ENCODE assay signal across 19 cellular contexts in the genomic region with DNA sequence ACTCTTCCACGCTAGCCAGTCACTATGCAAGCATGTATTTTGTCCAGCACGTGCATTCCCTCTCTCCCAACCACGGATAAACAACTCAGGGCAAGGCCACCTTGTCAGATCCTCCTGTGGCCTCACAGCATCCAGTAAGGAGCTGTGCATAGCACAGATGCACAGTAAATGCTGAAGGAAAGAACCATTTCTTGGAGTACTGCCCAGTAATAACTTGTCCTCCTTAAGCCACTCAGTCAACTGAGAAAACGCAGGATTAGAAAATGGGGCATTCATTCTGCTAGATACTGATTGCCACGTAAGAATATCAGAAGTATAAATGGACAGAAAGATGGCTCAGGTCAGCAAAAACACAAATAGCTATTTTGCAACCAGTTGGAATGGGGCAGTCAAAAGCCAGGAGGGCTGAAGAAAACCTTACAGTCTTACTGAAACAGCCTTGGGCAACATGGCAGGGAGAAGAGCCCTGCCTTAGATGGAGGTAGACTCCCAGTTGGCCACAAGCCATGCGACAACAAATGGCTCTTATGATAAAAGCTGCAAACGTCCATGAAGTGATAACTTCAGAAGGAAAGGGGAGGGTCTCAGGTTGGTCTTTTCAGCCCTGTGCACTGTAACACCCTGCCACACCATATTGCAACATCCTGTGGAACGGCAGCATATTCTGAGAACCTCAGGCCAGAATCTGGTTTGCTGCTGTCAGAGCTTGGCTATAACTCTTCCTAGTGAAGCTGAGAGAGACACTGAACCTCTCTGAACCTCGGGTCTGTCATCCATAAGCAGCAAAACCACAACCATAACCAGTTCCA. TPM values are rescaled to one million over a fixed set of nuclear protein-coding genes. Genes with fewer than 3 reads are reported as not detected.
DNase-seq lines count a peak whose midpoint lies in the region; ATAC-seq, FAIRE-seq and TF ChIP-seq lines count a peak whose summit lies in the region.
"Had no signal": no experiment of that assay in that cellular context is flagged by ENCODE, and none has a peak within 500 bp of the region (broad histone marks: within the 10 kb centered on the region; RNA-seq: fewer than 3 reads in every experiment).

No MANE protein-coding gene starts in this region.

- peak overlapping the region; percentile 32 for H2BK20ac ChIP-seq in IMR-90 (ENCODE audit: low read depth, low read length)

- peak overlapping the region; percentile 40; the same call in 1 of the 2 replicates for H3K27ac ChIP-seq in ACC112 (ENCODE audit: low read depth, low read length)
- H3K27ac ChIP-seq in IMR-90 (ENCODE audit: insufficient read depth, low read length), result peak overlapping the region; percentile 99; the same call in 1 of the 2 replicates
- no peak overlapping the region for H3K27ac ChIP-seq in astrocyte (ENCODE audit: low read depth, low read length)
- no peak overlapping the region for H3K27ac ChIP-seq in osteoblast (ENCODE audit: low read depth, low read length)
- no peak overlapping the region for H3K27ac ChIP-seq in SK-N-SH (ENCODE audit: low read depth in 2 of 2, low read length in 1 of 2)
- H3K27ac ChIP-seq: esophagus muscularis mucosa, HL-60 had no signal

- H3K4me3 Mint-ChIP-seq in astrocyte (ENCODE audit: unreplicated experiment), result no peak overlapping the region
- H3K4me3 Mint-ChIP-seq: activated B cell treated with CpG ODN at 0.5 μM for 24 hours; dendritic cell treated with granulocyte-macrophage colony-stimulating factor and Interleukin-4, amounts not matched to agents 40 ng/mL and 50 ng/mL, for 4 days had no signal

- 0 out of 2 replicates have a peak overlapping the region, but pooled peaks have one; percentile 3 for H3K4me2 ChIP-seq in IMR-90 (ENCODE audit: low read depth, low read length)
- no peak overlapping the region for H3K4me2 ChIP-seq in astrocyte (ENCODE audit: low read length)
- no peak overlapping the region for H3K4me2 ChIP-seq in osteoblast (ENCODE audit: insufficient read depth, low read length)
- no peak overlapping the region for H3K4me2 ChIP-seq in SK-N-SH

- H2BK15ac ChIP-seq in IMR-90 (ENCODE audit: low read depth, low read length), result peak overlapping the region; percentile 81; the same call in 2 of the 3 replicates

- POLR2A ChIA-PET in IMR-90 (lab: Charles Lee; ENCODE audit: unreplicated experiment), result no interaction called here
- POLR2A ChIA-PET in SK-N-SH (lab: Yijun Ruan, JAX), result no interaction called here

- dilution Hi-C loops in IMR-90 (cut with HindIII; ENCODE audit: low sequenced_read_pairs, unreplicated experiment), result no loop called here

- peak overlapping the region; percentile 74 for H2BK120ac ChIP-seq in IMR-90 (ENCODE audit: low read depth, low read length)

- no peaks in the 10 kb centered on the region for H3F3A ChIP-seq in SK-N-SH (replicated peaks; ENCODE audit: insufficient read depth)

- no peak overlapping the region for H3K27ac Mint-ChIP-seq in astrocyte (ENCODE audit: unreplicated experiment)
- H3K27ac Mint-ChIP-seq: activated B cell treated with CpG ODN at 0.5 μM for 24 hours; dendritic cell treated with granulocyte-macrophage colony-stimulating factor and Interleukin-4, amounts not matched to agents 40 ng/mL and 50 ng/mL, for 4 days had no signal

- DNase-seq in IMR-90 (peak; percentile 73), astrocyte (ENCODE audit: low read depth) (peak; percentile 74), foreskin fibroblast (peak; percentile 65 to 80), mucosa of gallbladder (ENCODE audit: low spot score) (no peak), NCI-H1694 treated with DMSO at 0.1 percent for 48 hours (lab: John Stamatoyannopoulos, UW) (no peak), osteoblast (ENCODE audit: insufficient read length, low spot score, missing footprints) (no peak), SK-N-SH (no peak)
- DNase-seq: activated B cell treated with CpG ODN at 0.5 μM for 24 hours; activated gamma-delta T cell treated with Interleukin-2 at 50 U/mL for 16 hours; left colon; NCI-H187 treated with DMSO at 0.1 percent for 48 hours; NCI-H524; stimulated activated naive CD4-positive, alpha-beta T cell treated with Interleukin-2 at 50 U/mL for 16 hours had no signal

- no peak for FAIRE-seq in astrocyte (lab: Jason Lieb, UNC)

- peak overlapping the region; percentile 50 for H4K5ac ChIP-seq in IMR-90 (ENCODE audit: low read depth, low read length)

- H3K9me2 ChIP-seq in SK-N-SH, result no peaks in the 10 kb centered on the region

- 70% methylated on average over 2 of the region's 9 CpGs; no CpG with 5 or more reads in 1 of the 2 experiments for WGBS in IMR-90 (ENCODE audit: extremely low coverage in 2 of 2, insufficient read length in 1 of 2), 2 experiments
- WGBS in SK-N-SH (ENCODE audit: low lambda C conversion rate), result 78% methylated on average over 9 of the region's 9 CpGs

- H4K91ac ChIP-seq in IMR-90 (ENCODE audit: insufficient read depth, low read depth, low read length), result peak overlapping the region; percentile 71

- H3K56ac ChIP-seq in IMR-90 (ENCODE audit: extremely low read depth, insufficient read depth, low read length), result no peak overlapping the region

- peak overlapping the region in 1 of 2 experiments; percentile 61; a peak in 3 of 4 replicates for H4K8ac ChIP-seq in IMR-90 (ENCODE audit: low read depth in 2 of 2, low read length in 2 of 2)

- H3K36me3 ChIP-seq in ACC112 (ENCODE audit: insufficient read depth, low read length) (no peaks in the 10 kb centered on the region), IMR-90 (ENCODE audit: control insufficient read depth, insufficient read depth, low read length) (no peaks in the 10 kb centered on the region), astrocyte (ENCODE audit: insufficient read depth, low read length) (no peaks in the 10 kb centered on the region), osteoblast (ENCODE audit: insufficient read depth, low read length) (no peaks in the 10 kb centered on the region), SK-N-SH (replicated peaks in 1 of 2; ENCODE audit: control insufficient read depth in 1 of 2, insufficient read depth in 2 of 2, low read length in 1 of 2) (no peaks in the 10 kb centered on the region)
- H3K36me3 ChIP-seq: esophagus muscularis mucosa had no signal

- H3K9me1 ChIP-seq in IMR-90 (ENCODE audit: insufficient read depth, low read length), result peaks cover 20% of the 10 kb centered on the region

- peaks cover 7% of the 10 kb centered on the region for H3K9me3 Mint-ChIP-seq in astrocyte (ENCODE audit: unreplicated experiment)
- H3K9me3 Mint-ChIP-seq: activated B cell treated with CpG ODN at 0.5 μM for 24 hours; dendritic cell treated with granulocyte-macrophage colony-stimulating factor and Interleukin-4, amounts not matched to agents 40 ng/mL and 50 ng/mL, for 4 days had no signal

- ATAC-seq in IMR-90 (ENCODE audit: low read depth), result peak; percentile 53
- ATAC-seq: left colon had no signal

- peaks cover 3% of the 10 kb centered on the region for H3K27me3 Mint-ChIP-seq in astrocyte (ENCODE audit: low read depth, unreplicated experiment)

- CTCF ChIA-PET in IMR-90 (lab: Yijun Ruan, JAX), result interaction anchor here (0.5 to 2.1 kb wide), 2 partner anchors 13 to 26 kb away, joined by 3 to 9 read pairs; no protein-coding TSS in a partner anchor
- CTCF ChIA-PET in SK-N-SH (lab: Yijun Ruan, JAX), result interaction anchor here (0.7 to 1.3 kb wide), 3 partner anchors 39 to 53 kb away, joined by 3 to 4 read pairs (median 3); no protein-coding TSS in a partner anchor

- TF ChIP-seq EP300 in SK-N-SH (IDR thresholded peaks at IDR 0.05; ENCODE audit: borderline replicate concordance in 1 of 2, low read depth in 1 of 2, low read length in 1 of 2), result no peak

- TF ChIP-seq CTCF in IMR-90 (conservative IDR thresholded peaks at IDR 0.05; ENCODE audit: low read depth, low read length), result no peak
- no peak for TF ChIP-seq CTCF in astrocyte (IDR thresholded peaks at IDR 0.05; ENCODE audit: insufficient read depth, low read depth, low read length)
- TF ChIP-seq CTCF in foreskin fibroblast (IDR thresholded peaks at IDR 0.05; ENCODE audit: low read depth, low read length), result no peak
- TF ChIP-seq CTCF in osteoblast (IDR thresholded peaks at IDR 0.05; ENCODE audit: extremely low read depth, low read depth, low read length), result no peak
- TF ChIP-seq CTCF in SK-N-SH (IDR thresholded peaks at IDR 0.05), result no peak

- peaks cover 0 to 14% of the 10 kb centered on the region in 2 experiments; a peak in 3 of 4 replicates for H3K79me1 ChIP-seq in IMR-90 (ENCODE audit: low read depth in 1 of 2, low read length in 2 of 2)

- H2AK9ac ChIP-seq in IMR-90 (replicated peaks; ENCODE audit: low read depth, low read length, poor library complexity), result peak overlapping the region; percentile 67

- no peak for TF ChIP-seq POLR2A in IMR-90 (IDR thresholded peaks at IDR 0.05; ENCODE audit: low read depth, low read length)

- in situ Hi-C loops in IMR-90 (cut with MboI; ENCODE audit: low sequenced_read_pairs), result no loop called here

- H3K18ac ChIP-seq in IMR-90 (ENCODE audit: low read depth, low read length), result peak overlapping the region; percentile 75

- TF ChIP-seq RAD21 in IMR-90 (IDR thresholded peaks at IDR 0.05; ENCODE audit: low read length) (no peak), SK-N-SH (IDR thresholded peaks at IDR 0.05; ENCODE audit: low read length) (no peak)

- peak overlapping the region; percentile 66 for H2BK5ac ChIP-seq in IMR-90 (ENCODE audit: low read depth, low read length, poor library complexity, severe bottlenecking)

- peaks cover 5% of the 10 kb centered on the region for H3K4me1 Mint-ChIP-seq in astrocyte (ENCODE audit: low read depth, unreplicated experiment)
- H3K4me1 Mint-ChIP-seq: activated B cell treated with CpG ODN at 0.5 μM for 24 hours had no signal

- peak overlapping the region; percentile 55 for H2AK5ac ChIP-seq in IMR-90 (ENCODE audit: low read depth, low read length)

- H4K20me1 ChIP-seq in IMR-90 (ENCODE audit: insufficient read depth, low read length) (no peaks in the 10 kb centered on the region; the same call in 1 of the 2 replicates), astrocyte (ENCODE audit: insufficient read depth, low read length) (peaks cover 14% of the 10 kb centered on the region), osteoblast (ENCODE audit: insufficient read depth, low read length) (peaks cover 2% of the 10 kb centered on the region), SK-N-SH (ENCODE audit: insufficient read depth) (no peaks in the 10 kb centered on the region)

- H3K27me3 ChIP-seq in ACC112 (ENCODE audit: insufficient read depth, low read length) (no peaks in the 10 kb centered on the region), IMR-90 (ENCODE audit: control insufficient read depth, insufficient read depth, low read length) (no peaks in the 10 kb centered on the region), astrocyte (ENCODE audit: insufficient read depth, low read length) (no peaks in the 10 kb centered on the region), osteoblast (ENCODE audit: insufficient read depth, low read length) (no peaks in the 10 kb centered on the region), SK-N-SH (ENCODE audit: insufficient read depth) (no peaks in the 10 kb centered on the region)
- H3K27me3 ChIP-seq: esophagus muscularis mucosa had no signal

- H3K9ac ChIP-seq in IMR-90 (ENCODE audit: low read depth, low read length) (no peak overlapping the region), astrocyte (ENCODE audit: low read length) (no peak overlapping the region), SK-N-SH (no peak overlapping the region)

- intact Hi-C loops in IMR-90 (cut with micrococcal nuclease), result no loop called here

- no peaks in the 10 kb centered on the region for H3K79me2 ChIP-seq in ACC112 (ENCODE audit: control insufficient read depth, insufficient read depth, low read length, unreplicated experiment)
- H3K79me2 ChIP-seq in astrocyte (ENCODE audit: insufficient read depth, low read length), result no peaks in the 10 kb centered on the region
- no peaks in the 10 kb centered on the region for H3K79me2 ChIP-seq in osteoblast (ENCODE audit: insufficient read depth, low read length)
- no peaks in the 10 kb centered on the region for H3K79me2 ChIP-seq in SK-N-SH (ENCODE audit: insufficient read depth)

- no peak overlapping the region for H3K4me3 ChIP-seq in ACC112 (ENCODE audit: low read depth, low read length)
- H3K4me3 ChIP-seq in IMR-90 (ENCODE audit: insufficient read depth, low read depth, low read length), result no peak overlapping the region
- H3K4me3 ChIP-seq in astrocyte (ENCODE audit: insufficient read depth, low read depth, low read length), result no peak overlapping the region
- no peak overlapping the region for H3K4me3 ChIP-seq in foreskin fibroblast (ENCODE audit: low read depth in 1 of 2, low read length in 2 of 2)
- H3K4me3 ChIP-seq in osteoblast (ENCODE audit: insufficient read depth, low read length), result no peak overlapping the region
- no peak overlapping the region for H3K4me3 ChIP-seq in SK-N-SH (ENCODE audit: low read depth in 2 of 2, low read length in 1 of 2)
- H3K4me3 ChIP-seq: esophagus muscularis mucosa had no signal

- H3K4ac ChIP-seq in IMR-90 (ENCODE audit: low read depth, low read length), result peak overlapping the region; percentile 79

- H2AFZ ChIP-seq in ACC112 (ENCODE audit: low read length, unreplicated experiment), result no peak overlapping the region
- no peak overlapping the region for H2AFZ ChIP-seq in IMR-90 (replicated peaks; ENCODE audit: low read length, poor library complexity)
- H2AFZ ChIP-seq in astrocyte (ENCODE audit: low read depth, low read length), result no peak overlapping the region
- no peak overlapping the region for H2AFZ ChIP-seq in osteoblast (ENCODE audit: low read length)
- no peak overlapping the region for H2AFZ ChIP-seq in SK-N-SH (ENCODE audit: low read depth)

- H3K14ac ChIP-seq in IMR-90 (replicated peaks; ENCODE audit: low read depth, low read length), result peak overlapping the region; percentile 71

- H3K9me3 ChIP-seq in IMR-90 (ENCODE audit: control insufficient read depth, insufficient read depth, low read length) (peaks cover 3% of the 10 kb centered on the region; the same call in 1 of the 2 replicates), astrocyte (ENCODE audit: insufficient read depth, low read depth, low read length) (no peaks in the 10 kb centered on the region), osteoblast (ENCODE audit: low read depth, low read length) (no peaks in the 10 kb centered on the region), SK-N-SH (no peaks in the 10 kb centered on the region)
- H3K9me3 ChIP-seq: esophagus muscularis mucosa had no signal

- H3K23ac ChIP-seq in IMR-90 (ENCODE audit: low read depth, low read length), result peak overlapping the region; percentile 6; the same call in 1 of the 2 replicates

- peaks cover 11% of the 10 kb centered on the region for H3K4me1 ChIP-seq in ACC112 (ENCODE audit: control insufficient read depth, insufficient read depth, low read length, unreplicated experiment)
- H3K4me1 ChIP-seq in IMR-90 (ENCODE audit: control insufficient read depth, insufficient read depth, low read length), result peaks cover 19% of the 10 kb centered on the region
- H3K4me1 ChIP-seq in astrocyte (ENCODE audit: insufficient read depth, low read length), result peaks cover 3% of the 10 kb centered on the region
- H3K4me1 ChIP-seq in osteoblast (ENCODE audit: insufficient read depth, low read length), result no peaks in the 10 kb centered on the region
- peaks cover 0 to 12% of the 10 kb centered on the region in 2 experiments; a peak in 1 of 4 replicates for H3K4me1 ChIP-seq in SK-N-SH (ENCODE audit: control insufficient read depth in 1 of 2, insufficient read depth in 2 of 2, low read depth in 1 of 2, low read length in 1 of 2)
- H3K4me1 ChIP-seq: esophagus muscularis mucosa had no signal

- no TSS peak for BruUV-seq in IMR-90 (replicated peaks; lab: Mats Ljungman, UMichigan)

- H3K36me3 Mint-ChIP-seq in astrocyte (ENCODE audit: low read depth, unreplicated experiment), result no peaks in the 10 kb centered on the region

RNA-seq across cellular contexts. Expression of a gene that starts 23.0 kb away (rescaled TPM):
- total RNA-seq in IMR-90 (2012; rRNA removed) (9.7 and 13.6 TPM in 2 replicates), astrocyte (10.5 and 13.3 TPM in 2 replicates), mucosa of gallbladder (24.7 TPM), osteoblast (48.5 and 50.1 TPM in 2 replicates)
- polyA plus RNA-seq in IMR-90 (2012; rRNA removed) (15.7 and 20.9 TPM in 2 replicates), SK-N-SH (2012; rRNA removed) (9.7 and 11.8 TPM in 2 replicates)
- 15.5 and 27.2 TPM in 2 replicates for polyA plus RNA-seq in IMR-90 (2012; cell fraction: cytosol; rRNA removed)
- 65.9 and 77.6 TPM in 2 replicates for polyA plus RNA-seq in IMR-90 (2012; cell fraction: nucleus; rRNA removed; ENCODE audit: low replicate concordance)
- 4.5 and 6.9 TPM in 2 replicates for polyA plus RNA-seq in SK-N-SH (2012; cell fraction: cytosol; rRNA removed)
- polyA plus RNA-seq in SK-N-SH (2012; cell fraction: nucleus; rRNA removed), result 19.9 and 39.1 TPM in 2 replicates

RNA-seq across cellular contexts. Expression of a gene that starts 39.9 kb away (rescaled TPM):
- total RNA-seq in IMR-90 (2012; rRNA removed) (not detected in 2 replicates), astrocyte (not detected in 2 replicates), mucosa of gallbladder (not detected), osteoblast (not detected in 2 replicates)
- polyA plus RNA-seq in IMR-90 (2012; rRNA removed) (not detected in 2 replicates), SK-N-SH (2012; rRNA removed) (0.06 and 0.08 TPM in 2 replicates)
- polyA plus RNA-seq in IMR-90 (2012; cell fraction: cytosol; rRNA removed), result 0.04 TPM in 1 of 2 replicates, not detected in the other
- 0.06 and 0.07 TPM in 2 replicates for polyA plus RNA-seq in IMR-90 (2012; cell fraction: nucleus; rRNA removed; ENCODE audit: low replicate concordance)
- 0.05 and 0.08 TPM in 2 replicates for polyA plus RNA-seq in SK-N-SH (2012; cell fraction: cytosol; rRNA removed)
- 0.04 and 0.21 TPM in 2 replicates for polyA plus RNA-seq in SK-N-SH (2012; cell fraction: nucleus; rRNA removed)
- total RNA-seq: activated B cell treated with CpG ODN at 0.5 μM for 24 hours, esophagus muscularis mucosa, LHCN-M2, ureter had no signal

Comparison
In these comparisons a context has a peak if more than half of its experiments do, and no peak if none do; other contexts are left out.
1. H3K27ac ChIP-seq: peak in ACC112 (single experiment) and IMR-90 (single experiment); none in astrocyte (single experiment), osteoblast (single experiment) and SK-N-SH (0 of 2).
2. DNase-seq: peak in IMR-90 (single experiment), astrocyte (single experiment) and foreskin fibroblast (2 of 2); none in mucosa of gallbladder (single experiment), NCI-H1694 treated with DMSO at 0.1 percent for 48 hours (single experiment), osteoblast (single experiment) and SK-N-SH (single experiment).